In genomic region chr11:115806056-115806455, GRCh38 we compare ENCODE assay signal across 14 cellular contexts.
A peak's percentile ranks its signal among the peaks of the same experiment; 100 is the strongest.
DNase-seq lines count a peak whose midpoint lies in the region; ATAC-seq and TF ChIP-seq lines count a peak whose summit lies in the region.
"Had no signal": no experiment of that assay in that cellular context is flagged by ENCODE, and none has a peak within 500 bp of the region (broad histone marks: within the 10 kb centered on the region; RNA-seq: fewer than 3 reads in every experiment).

No MANE protein-coding gene starts in this region.

- no peak for TF ChIP-seq CTCF in brain (conservative IDR thresholded peaks at IDR 0.05)

- H3K27ac Mint-ChIP-seq in brain, result peak overlapping the region in 4 of 5 experiments; percentile 55 to 88 (median 69)
- H3K27ac Mint-ChIP-seq in stimulated activated naive B cell treated with anti-CD40 and anti-IgM and Interleukin-4, amounts not matched to agents 10 μg/mL and 1 μg/mL and 100 μg/mL, for 72 hours, result no peak overlapping the region
- H3K27ac Mint-ChIP-seq: CD8-positive, alpha-beta T cell; H9 had no signal

- H3K9me3 Mint-ChIP-seq in brain, result peaks cover 20 to 29% (median 26%) of the 10 kb centered on the region in 5 experiments
- H3K9me3 Mint-ChIP-seq in stimulated activated naive B cell treated with anti-CD40 and anti-IgM and Interleukin-4, amounts not matched to agents 10 μg/mL and 1 μg/mL and 100 μg/mL, for 72 hours, result peaks cover 16 to 19% of the 10 kb centered on the region in 2 donors

- DNase-seq in DMS 273 (lab: John Stamatoyannopoulos, UW; ENCODE audit: unreplicated experiment) (peak; percentile 58), DMS 273 treated with DMSO at 0.1 percent for 48 hours (lab: John Stamatoyannopoulos, UW) (no peak), NCI-H1694 (lab: John Stamatoyannopoulos, UW) (peak; percentile 28), NCI-H446 treated with DMSO at 0.1 percent for 48 hours (lab: John Stamatoyannopoulos, UW) (peak; percentile 85), NCI-H187 (lab: John Stamatoyannopoulos, UW) (no peak)
- DNase-seq in stimulated activated naive B cell treated with anti-CD40 and anti-IgM and Interleukin-4, amounts not matched to agents 10 μg/mL and 1 μg/mL and 100 μg/mL, for 72 hours, result no peak
- DNase-seq: CD8-positive, alpha-beta T cell; COR-L47; GOT3; H9 had no signal

- no peak for ATAC-seq in stimulated activated naive B cell treated with anti-CD40 and anti-IgM and Interleukin-4, amounts not matched to agents 10 μg/mL and 1 μg/mL and 100 μg/mL, for 72 hours (replicated peaks)
- ATAC-seq in GM19397 (IDR thresholded peaks at IDR 0.05; ENCODE audit: unreplicated experiment), result no peak
- ATAC-seq: CD8-positive, alpha-beta T cell; GM12878 had no signal

- peaks cover 5% of the 10 kb centered on the region for H3K27me3 Mint-ChIP-seq in brain
- H3K27me3 Mint-ChIP-seq in stimulated activated naive B cell treated with anti-CD40 and anti-IgM and Interleukin-4, amounts not matched to agents 10 μg/mL and 1 μg/mL and 100 μg/mL, for 72 hours, result no peaks in the 10 kb centered on the region

- peaks cover 10% of the 10 kb centered on the region for H3K4me1 Mint-ChIP-seq in brain
- no peaks in the 10 kb centered on the region for H3K4me1 Mint-ChIP-seq in stimulated activated naive B cell treated with anti-CD40 and anti-IgM and Interleukin-4, amounts not matched to agents 10 μg/mL and 1 μg/mL and 100 μg/mL, for 72 hours
- H3K4me1 Mint-ChIP-seq: CD14-positive monocyte had no signal

- no peak overlapping the region for H3K4me3 Mint-ChIP-seq in brain
- no peak overlapping the region for H3K4me3 Mint-ChIP-seq in stimulated activated naive B cell treated with anti-CD40 and anti-IgM and Interleukin-4, amounts not matched to agents 10 μg/mL and 1 μg/mL and 100 μg/mL, for 72 hours
- H3K4me3 Mint-ChIP-seq: CD14-positive monocyte; CD8-positive, alpha-beta T cell; H9 had no signal

- H3K36me3 Mint-ChIP-seq in brain, result peaks cover 3% of the 10 kb centered on the region
- H3K36me3 Mint-ChIP-seq in stimulated activated naive B cell treated with anti-CD40 and anti-IgM and Interleukin-4, amounts not matched to agents 10 μg/mL and 1 μg/mL and 100 μg/mL, for 72 hours, result no peaks in the 10 kb centered on the region
- H3K36me3 Mint-ChIP-seq: CD14-positive monocyte; CD8-positive, alpha-beta T cell had no signal

Comparison
In these comparisons a context has a peak if more than half of its experiments do, and no peak if none do; other contexts are left out.
1. DNase-seq: peak in DMS 273 (single experiment), NCI-H1694 (single experiment) and NCI-H446 treated with DMSO at 0.1 percent for 48 hours (single experiment); none in DMS 273 treated with DMSO at 0.1 percent for 48 hours (single experiment), stimulated activated naive B cell treated with anti-CD40 and anti-IgM and Interleukin-4, amounts not matched to agents 10 μg/mL and 1 μg/mL and 100 μg/mL, for 72 hours (single experiment) and NCI-H187 (0 of 2).